In genomic region chr5:178130576-178131445, GRCh38 we compare ENCODE assay signal across 8 cellular contexts. TPM values are rescaled to one million over a fixed set of nuclear protein-coding genes. Genes with fewer than 3 reads are reported as not detected.
A peak's percentile ranks its signal among the peaks of the same experiment; 100 is the strongest.
DNase-seq lines count a peak whose midpoint lies in the region; ATAC-seq and TF ChIP-seq lines count a peak whose summit lies in the region.

RMND5B (plus strand) TSS chr5:178131014; CDS start chr5:178138120, 7,106 bp downstream.

- H3K27me3 Mint-ChIP-seq in T-helper 2 cell treated with Interferon-gamma antibody and Interleukin-4, amounts not matched to agents 5 μg/mL and 100 μg/mL, for 36 hours (ENCODE audit: low read depth), result no peaks in the 10 kb centered on the region

- H3K36me3 ChIP-seq in right atrium auricular region, result peaks cover 13% of the 10 kb centered on the region
- H3K36me3 ChIP-seq in uterus, result no peaks in the 10 kb centered on the region

- intact Hi-C loops in uterus (cut with DNase I; ENCODE audit: low total_unique reads), result no loop called here

- H3K36me3 Mint-ChIP-seq in T-helper 2 cell treated with Interferon-gamma antibody and Interleukin-4, amounts not matched to agents 5 μg/mL and 100 μg/mL, for 36 hours (ENCODE audit: low read depth), result peaks cover 20% of the 10 kb centered on the region

- no peaks in the 10 kb centered on the region for H3K9me3 Mint-ChIP-seq in T-helper 2 cell treated with Interferon-gamma antibody and Interleukin-4, amounts not matched to agents 5 μg/mL and 100 μg/mL, for 36 hours

- peaks cover 16% of the 10 kb centered on the region for H3K4me1 Mint-ChIP-seq in T-helper 2 cell treated with Interferon-gamma antibody and Interleukin-4, amounts not matched to agents 5 μg/mL and 100 μg/mL, for 36 hours (ENCODE audit: low read depth)

- no peaks in the 10 kb centered on the region for H3K9me3 ChIP-seq in right atrium auricular region
- H3K9me3 ChIP-seq in uterus, result no peaks in the 10 kb centered on the region

- DNase-seq in NCI-H146 (lab: John Stamatoyannopoulos, UW) (peak; percentile 87), anterior cingulate cortex (lab: John Stamatoyannopoulos, UW) (peak in 55 of 58 donors; percentile 23 to 89 (median 72)), right atrium auricular region (ENCODE audit: low spot score) (peak; percentile 81), pulmonary artery endothelial cell (ENCODE audit: low read depth, low spot score) (no peak), uterus (peak; percentile 74 to 87)
- DNase-seq in T-helper 2 cell treated with Interferon-gamma antibody and Interleukin-4, amounts not matched to agents 5 μg/mL and 100 μg/mL, for 36 hours (ENCODE audit: low spot score), result peak; percentile 85

- H3K4me3 ChIP-seq in right atrium auricular region (peak within 1 kb of the TSS; percentile 85 to 89), uterus (peak within 1 kb of the TSS; percentile 55 to 79)

- H3K27ac Mint-ChIP-seq in T-helper 2 cell treated with Interferon-gamma antibody and Interleukin-4, amounts not matched to agents 5 μg/mL and 100 μg/mL, for 36 hours, result peak within 1 kb of the TSS; percentile 92

- TF ChIP-seq CTCF in right atrium auricular region (IDR thresholded peaks at IDR 0.05) (peak in 1 of 2 donors; percentile 25), uterus (IDR thresholded peaks at IDR 0.05) (peak in 2 of 4 experiments; percentile 8 to 11)

- H3K4me1 ChIP-seq in right atrium auricular region (peaks cover 0 to 16% of the 10 kb centered on the region in 2 donors), uterus (peaks cover 0 to 8% of the 10 kb centered on the region in 2 donors)

- peak within 1 kb of the TSS; percentile 94 for H3K4me3 Mint-ChIP-seq in T-helper 2 cell treated with Interferon-gamma antibody and Interleukin-4, amounts not matched to agents 5 μg/mL and 100 μg/mL, for 36 hours

- H3K27me3 ChIP-seq in right atrium auricular region (no peaks in the 10 kb centered on the region), uterus (no peaks in the 10 kb centered on the region)

- ATAC-seq in GM18498 (IDR thresholded peaks at IDR 0.05; ENCODE audit: unreplicated experiment) (peak; percentile 89), HG02763 (IDR thresholded peaks at IDR 0.05; ENCODE audit: unreplicated experiment) (peak; percentile 90)

- TF ChIP-seq POLR2A in uterus (IDR thresholded peaks at IDR 0.05), result peak; percentile 51 to 77

- peak within 1 kb of the TSS; percentile 89 to 95 for H3K27ac ChIP-seq in right atrium auricular region
- H3K27ac ChIP-seq in uterus, result peak within 1 kb of the TSS; percentile 74 to 96

RNA-seq across cellular contexts. Expression of gene RMND5B, which starts in this region (rescaled TPM):
- total RNA-seq in right atrium auricular region (10 to 100 TPM; 28.9 to 31.4 TPM), pulmonary artery endothelial cell (28.9 and 38.5 TPM in 2 replicates), uterus (10 to 100 TPM; 29.7 to 52.3 (median 39.9) TPM)
